2 cellular contexts compared by ENCODE assay signal in genomic region chr17:42002175-42002791, GRCh38.
TF ChIP-seq lines count a peak whose summit lies in the region.

No MANE protein-coding gene starts in this region.

TF ChIP-seq in A549, 52 proteins besides CTCF, POLR2A, EP300 and RAD21:
- TF ChIP-seq PHF8 (IDR thresholded peaks at IDR 0.05; ENCODE audit: borderline replicate concordance, low read depth) (no peak), ZFP36 (IDR thresholded peaks at IDR 0.05; ENCODE audit: borderline replicate concordance, partially characterized antibody) (no peak), MAZ (IDR thresholded peaks at IDR 0.05; ENCODE audit: borderline replicate concordance, low read depth, low read length) (no peak), FOXS1 (CRISPR knock-in tag; IDR thresholded peaks at IDR 0.05) (no peak), HMGXB4 (CRISPR knock-in tag; IDR thresholded peaks at IDR 0.05; ENCODE audit: borderline replicate concordance) (no peak), FOSL2 (IDR thresholded peaks at IDR 0.05) (no peak), FOSL2 (CRISPR knock-in tag; IDR thresholded peaks at IDR 0.05) (no peak), EHF (CRISPR knock-in tag; IDR thresholded peaks at IDR 0.05) (no peak), RARB (CRISPR knock-in tag; IDR thresholded peaks at IDR 0.05) (no peak), RFX5 (IDR thresholded peaks at IDR 0.05) (no peak), JUNB (IDR thresholded peaks at IDR 0.05) (no peak), HOXB5 (CRISPR knock-in tag; IDR thresholded peaks at IDR 0.05) (no peak), HDAC2 (IDR thresholded peaks at IDR 0.05) (no peak), JUN (IDR thresholded peaks at IDR 0.05) (no peak), POLR2AphosphoS2 (conservative IDR thresholded peaks at IDR 0.05; ENCODE audit: low read length) (no peak), HOXA7 (CRISPR knock-in tag; IDR thresholded peaks at IDR 0.05) (no peak), BHLHE40 (IDR thresholded peaks at IDR 0.05; ENCODE audit: low read depth, low read length) (no peak), E2F6 (IDR thresholded peaks at IDR 0.05; ENCODE audit: borderline replicate concordance, low read depth) (no peak)
- TF ChIP-seq, protein P1, sequence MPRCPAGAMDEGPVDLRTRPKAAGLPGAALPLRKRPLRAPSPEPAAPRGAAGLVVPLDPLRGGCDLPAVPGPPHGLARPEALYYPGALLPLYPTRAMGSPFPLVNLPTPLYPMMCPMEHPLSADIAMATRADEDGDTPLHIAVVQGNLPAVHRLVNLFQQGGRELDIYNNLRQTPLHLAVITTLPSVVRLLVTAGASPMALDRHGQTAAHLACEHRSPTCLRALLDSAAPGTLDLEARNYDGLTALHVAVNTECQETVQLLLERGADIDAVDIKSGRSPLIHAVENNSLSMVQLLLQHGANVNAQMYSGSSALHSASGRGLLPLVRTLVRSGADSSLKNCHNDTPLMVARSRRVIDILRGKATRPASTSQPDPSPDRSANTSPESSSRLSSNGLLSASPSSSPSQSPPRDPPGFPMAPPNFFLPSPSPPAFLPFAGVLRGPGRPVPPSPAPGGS (IDR thresholded peaks at IDR 0.05): no peak
- TF ChIP-seq, protein P2, sequence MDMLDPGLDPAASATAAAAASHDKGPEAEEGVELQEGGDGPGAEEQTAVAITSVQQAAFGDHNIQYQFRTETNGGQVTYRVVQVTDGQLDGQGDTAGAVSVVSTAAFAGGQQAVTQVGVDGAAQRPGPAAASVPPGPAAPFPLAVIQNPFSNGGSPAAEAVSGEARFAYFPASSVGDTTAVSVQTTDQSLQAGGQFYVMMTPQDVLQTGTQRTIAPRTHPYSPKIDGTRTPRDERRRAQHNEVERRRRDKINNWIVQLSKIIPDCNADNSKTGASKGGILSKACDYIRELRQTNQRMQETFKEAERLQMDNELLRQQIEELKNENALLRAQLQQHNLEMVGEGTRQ (IDR thresholded peaks at IDR 0.05): no peak

TF ChIP-seq in GM12878, 131 proteins besides CTCF, POLR2A, EP300 and RAD21:
- TF ChIP-seq MEF2A (IDR thresholded peaks at IDR 0.05; ENCODE audit: insufficient read depth, low read depth, low read length): no peak
- TF ChIP-seq ZNF24 (IDR thresholded peaks at IDR 0.05): no peak
- no peak for TF ChIP-seq EED (IDR thresholded peaks at IDR 0.05; ENCODE audit: low read depth)
- TF ChIP-seq, protein P3, sequence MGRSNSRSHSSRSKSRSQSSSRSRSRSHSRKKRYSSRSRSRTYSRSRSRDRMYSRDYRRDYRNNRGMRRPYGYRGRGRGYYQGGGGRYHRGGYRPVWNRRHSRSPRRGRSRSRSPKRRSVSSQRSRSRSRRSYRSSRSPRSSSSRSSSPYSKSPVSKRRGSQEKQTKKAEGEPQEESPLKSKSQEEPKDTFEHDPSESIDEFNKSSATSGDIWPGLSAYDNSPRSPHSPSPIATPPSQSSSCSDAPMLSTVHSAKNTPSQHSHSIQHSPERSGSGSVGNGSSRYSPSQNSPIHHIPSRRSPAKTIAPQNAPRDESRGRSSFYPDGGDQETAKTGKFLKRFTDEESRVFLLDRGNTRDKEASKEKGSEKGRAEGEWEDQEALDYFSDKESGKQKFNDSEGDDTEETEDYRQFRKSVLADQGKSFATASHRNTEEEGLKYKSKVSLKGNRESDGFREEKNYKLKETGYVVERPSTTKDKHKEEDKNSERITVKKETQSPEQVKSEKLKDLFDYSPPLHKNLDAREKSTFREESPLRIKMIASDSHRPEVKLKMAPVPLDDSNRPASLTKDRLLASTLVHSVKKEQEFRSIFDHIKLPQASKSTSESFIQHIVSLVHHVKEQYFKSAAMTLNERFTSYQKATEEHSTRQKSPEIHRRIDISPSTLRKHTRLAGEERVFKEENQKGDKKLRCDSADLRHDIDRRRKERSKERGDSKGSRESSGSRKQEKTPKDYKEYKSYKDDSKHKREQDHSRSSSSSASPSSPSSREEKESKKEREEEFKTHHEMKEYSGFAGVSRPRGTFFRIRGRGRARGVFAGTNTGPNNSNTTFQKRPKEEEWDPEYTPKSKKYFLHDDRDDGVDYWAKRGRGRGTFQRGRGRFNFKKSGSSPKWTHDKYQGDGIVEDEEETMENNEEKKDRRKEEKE (IDR thresholded peaks at IDR 0.05): no peak
- TF ChIP-seq EZH2 (IDR thresholded peaks at IDR 0.05; ENCODE audit: borderline replicate concordance, control insufficient read depth, low read depth, low read length): no peak
- TF ChIP-seq STAT1 (conservative IDR thresholded peaks at IDR 0.05): no peak
- no peak for TF ChIP-seq ZBED1 (IDR thresholded peaks at IDR 0.05; ENCODE audit: borderline replicate concordance)
- TF ChIP-seq SKIL (IDR thresholded peaks at IDR 0.05; ENCODE audit: low read depth, poor library complexity, severe bottlenecking): no peak
- no peak for TF ChIP-seq SREBF2 (IDR thresholded peaks at IDR 0.05; ENCODE audit: low read length)
- no peak for TF ChIP-seq TBL1XR1 (IDR thresholded peaks at IDR 0.05; ENCODE audit: low read depth, low read length)
- TF ChIP-seq, protein P4, sequence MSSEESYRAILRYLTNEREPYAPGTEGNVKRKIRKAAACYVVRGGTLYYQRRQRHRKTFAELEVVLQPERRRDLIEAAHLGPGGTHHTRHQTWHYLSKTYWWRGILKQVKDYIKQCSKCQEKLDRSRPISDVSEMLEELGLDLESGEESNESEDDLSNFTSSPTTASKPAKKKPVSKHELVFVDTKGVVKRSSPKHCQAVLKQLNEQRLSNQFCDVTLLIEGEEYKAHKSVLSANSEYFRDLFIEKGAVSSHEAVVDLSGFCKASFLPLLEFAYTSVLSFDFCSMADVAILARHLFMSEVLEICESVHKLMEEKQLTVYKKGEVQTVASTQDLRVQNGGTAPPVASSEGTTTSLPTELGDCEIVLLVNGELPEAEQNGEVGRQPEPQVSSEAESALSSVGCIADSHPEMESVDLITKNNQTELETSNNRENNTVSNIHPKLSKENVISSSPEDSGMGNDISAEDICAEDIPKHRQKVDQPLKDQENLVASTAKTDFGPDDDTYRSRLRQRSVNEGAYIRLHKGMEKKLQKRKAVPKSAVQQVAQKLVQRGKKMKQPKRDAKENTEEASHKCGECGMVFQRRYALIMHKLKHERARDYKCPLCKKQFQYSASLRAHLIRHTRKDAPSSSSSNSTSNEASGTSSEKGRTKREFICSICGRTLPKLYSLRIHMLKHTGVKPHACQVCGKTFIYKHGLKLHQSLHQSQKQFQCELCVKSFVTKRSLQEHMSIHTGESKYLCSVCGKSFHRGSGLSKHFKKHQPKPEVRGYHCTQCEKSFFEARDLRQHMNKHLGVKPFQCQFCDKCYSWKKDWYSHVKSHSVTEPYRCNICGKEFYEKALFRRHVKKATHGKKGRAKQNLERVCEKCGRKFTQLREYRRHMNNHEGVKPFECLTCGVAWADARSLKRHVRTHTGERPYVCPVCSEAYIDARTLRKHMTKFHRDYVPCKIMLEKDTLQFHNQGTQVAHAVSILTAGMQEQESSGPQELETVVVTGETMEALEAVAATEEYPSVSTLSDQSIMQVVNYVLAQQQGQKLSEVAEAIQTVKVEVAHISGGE (CRISPR knock-in tag; IDR thresholded peaks at IDR 0.05): no peak
- TF ChIP-seq NFXL1 (IDR thresholded peaks at IDR 0.05; ENCODE audit: borderline replicate concordance): no peak
- TF ChIP-seq, protein P5, sequence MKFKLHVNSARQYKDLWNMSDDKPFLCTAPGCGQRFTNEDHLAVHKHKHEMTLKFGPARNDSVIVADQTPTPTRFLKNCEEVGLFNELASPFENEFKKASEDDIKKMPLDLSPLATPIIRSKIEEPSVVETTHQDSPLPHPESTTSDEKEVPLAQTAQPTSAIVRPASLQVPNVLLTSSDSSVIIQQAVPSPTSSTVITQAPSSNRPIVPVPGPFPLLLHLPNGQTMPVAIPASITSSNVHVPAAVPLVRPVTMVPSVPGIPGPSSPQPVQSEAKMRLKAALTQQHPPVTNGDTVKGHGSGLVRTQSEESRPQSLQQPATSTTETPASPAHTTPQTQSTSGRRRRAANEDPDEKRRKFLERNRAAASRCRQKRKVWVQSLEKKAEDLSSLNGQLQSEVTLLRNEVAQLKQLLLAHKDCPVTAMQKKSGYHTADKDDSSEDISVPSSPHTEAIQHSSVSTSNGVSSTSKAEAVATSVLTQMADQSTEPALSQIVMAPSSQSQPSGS (IDR thresholded peaks at IDR 0.05; ENCODE audit: low read length): no peak
- TF ChIP-seq RAD51 (IDR thresholded peaks at IDR 0.05): no peak
- no peak for TF ChIP-seq MYC (IDR thresholded peaks at IDR 0.05; ENCODE audit: insufficient read depth, insufficient read length, insufficient replicate concordance, low read length, severe bottlenecking)
- no peak for TF ChIP-seq TCF7 (IDR thresholded peaks at IDR 0.05; ENCODE audit: borderline replicate concordance)
- TF ChIP-seq JUND (IDR thresholded peaks at IDR 0.05; ENCODE audit: low read depth, low read length): no peak
- no peak for TF ChIP-seq TCF3 (IDR thresholded peaks at IDR 0.05; ENCODE audit: borderline replicate concordance, insufficient read depth, low read depth, low read length)
- TF ChIP-seq POLR2AphosphoS5 (IDR thresholded peaks at IDR 0.05; ENCODE audit: low read length): no peak
- no peak for TF ChIP-seq POU2F2 (IDR thresholded peaks at IDR 0.05; ENCODE audit: borderline replicate concordance, low read depth, low read length)
TF ChIP-seq in GM12878: peak in this region for 0.
